Comparison of ENCODE assay signal across 33 cellular contexts in genomic region chr1:18981242-18981641, GRCh38.
"Had no signal": no experiment of that assay in that cellular context is flagged by ENCODE, and none has a peak within 500 bp of the region (broad histone marks: within the 10 kb centered on the region; RNA-seq: fewer than 3 reads in every experiment).

No MANE protein-coding gene starts in this region.

- H3K4me1 ChIP-seq: SJCRH30 had no signal

- DNase-seq: Karpas-422, NCI-H1048, NCI-H1092 treated with DMSO at 0.1 percent for 48 hours, NCI-H1105 treated with DMSO at 0.1 percent for 48 hours, NCI-H1417, NCI-H1436, NCI-H146, NCI-H1694, NCI-H187, NCI-H1930, NCI-H2029 treated with DMSO at 0.1 percent for 48 hours, NCI-H2081 treated with DMSO at 0.1 percent for 48 hours, NCI-H2107, NCI-H2171, NCI-H226, NCI-H446 treated with DMSO at 0.1 percent for 48 hours, NCI-H510A, NCI-H524, NCI-H526, NCI-H69, NCI-H748 treated with DMSO at 0.1 percent for 48 hours, NCI-H82, PC-9, SHP77, SIG-M5, SJCRH30, T-cell had no signal

- H3K4me3 Mint-ChIP-seq: T-cell had no signal

- ATAC-seq: Panc1, Right ventricle myocardium inferior, SK-N-SH treated with all-trans-retinoic acid at 6 μM for 48 hours, T-cell had no signal

- H3K36me3 ChIP-seq: SJCRH30 had no signal

- H3K4me3 ChIP-seq: PC-9, SJCRH30, SK-N-MC had no signal

- FAIRE-seq: RCC 7860 had no signal

- H3K4me2 ChIP-seq: PC-9 had no signal

- H3K4me1 Mint-ChIP-seq: T-cell had no signal

- H2AFZ ChIP-seq: PC-9 had no signal

- H3K27ac Mint-ChIP-seq: T-cell had no signal

- H3K27ac ChIP-seq: PC-9, RWPE1, SJCRH30, SK-N-MC had no signal
